Comparison of ENCODE assay signal across 13 cellular contexts in genomic region chr9:129571298-129572051, GRCh38. TPM values are rescaled to one million over a fixed set of nuclear protein-coding genes. Genes with fewer than 3 reads are reported as not detected.
DNase-seq lines count a peak whose midpoint lies in the region; ATAC-seq and TF ChIP-seq lines count a peak whose summit lies in the region.
"Had no signal": no experiment of that assay in that cellular context is flagged by ENCODE, and none has a peak within 500 bp of the region (broad histone marks: within the 10 kb centered on the region; RNA-seq: fewer than 3 reads in every experiment).

No MANE protein-coding gene starts in this region.

- H3K27ac ChIP-seq in heart left ventricle = peak overlapping the region in 10 of 12 donors; percentile 9 to 82 (median 62)
- H3K27ac ChIP-seq in dorsolateral prefrontal cortex = peak overlapping the region in 54 of 59 donors; percentile 17 to 96 (median 91)
- peak overlapping the region; percentile 90 for H3K27ac ChIP-seq in osteoblast (ENCODE audit: low read depth, low read length)
- peak overlapping the region; percentile 45 to 58 for H3K27ac ChIP-seq in aorta (ENCODE audit: low read depth in 1 of 2, low read length in 2 of 2)

- H3K27me3 ChIP-seq in heart left ventricle (peaks cover 0 to 17% (median 0%) of the 10 kb centered on the region in 9 donors), dorsolateral prefrontal cortex (no peaks in the 10 kb centered on the region), osteoblast (ENCODE audit: insufficient read depth, low read length) (no peaks in the 10 kb centered on the region), aorta (ENCODE audit: control insufficient read depth in 1 of 2, insufficient read depth in 2 of 2, low read length in 1 of 2) (no peaks in the 10 kb centered on the region)

- H2AFZ ChIP-seq in osteoblast (ENCODE audit: low read length) = peak overlapping the region; percentile 40

- H3K79me2 ChIP-seq in osteoblast (ENCODE audit: insufficient read depth, low read length) = no peaks in the 10 kb centered on the region

- TF ChIP-seq POLR2A in heart left ventricle (IDR thresholded peaks at IDR 0.05) = no peak

- DNase-seq in heart left ventricle (no peak), Right ventricle myocardium inferior (ENCODE audit: missing footprints) (no peak), dorsolateral prefrontal cortex (no peak), osteoblast (ENCODE audit: insufficient read length, low spot score, missing footprints) (peak; percentile 85), aorta (no peak), foreskin fibroblast (no peak), NCI-H2029 (lab: John Stamatoyannopoulos, UW) (no peak)
- DNase-seq: activated T-cell treated with anti-CD3 and anti-CD28 coated beads for 4 hours had no signal

- intact Hi-C loops in heart left ventricle (cut with DNase I) (no loop called here), Right ventricle myocardium inferior (cut with DNase I) (no loop called here), dorsolateral prefrontal cortex (cut with DNase I) (loop anchor here in 1 of 2 donors (5.0 kb wide), 1 partner anchor 36 kb away; no protein-coding TSS in a partner anchor), aorta (cut with DNase I) (loop anchor here in 1 of 2 donors (2.0 kb wide), 1 partner anchor 75 kb away; no protein-coding TSS in a partner anchor)

- H3K9me3 ChIP-seq in heart left ventricle (no peaks in the 10 kb centered on the region), osteoblast (ENCODE audit: low read depth, low read length) (no peaks in the 10 kb centered on the region), aorta (ENCODE audit: control insufficient read depth, low read length) (no peaks in the 10 kb centered on the region)

- 67 to 84% (median 78%) methylated on average over 13 of the region's 13 CpGs for WGBS in heart left ventricle, 4 donors
- WGBS in aorta, 2 donors = 66 to 69% methylated on average over 13 of the region's 13 CpGs

- no peaks in the 10 kb centered on the region for H3K36me3 ChIP-seq in heart left ventricle
- no peaks in the 10 kb centered on the region for H3K36me3 ChIP-seq in osteoblast (ENCODE audit: insufficient read depth, low read length)
- no peaks in the 10 kb centered on the region for H3K36me3 ChIP-seq in aorta (ENCODE audit: control insufficient read depth in 1 of 2, insufficient read depth in 2 of 2, low read length in 1 of 2)

- peaks cover 0 to 42% (median 29%) of the 10 kb centered on the region in 12 donors for H3K4me1 ChIP-seq in heart left ventricle
- H3K4me1 ChIP-seq in osteoblast (ENCODE audit: insufficient read depth, low read length) = peaks cover 47% of the 10 kb centered on the region
- no peaks in the 10 kb centered on the region for H3K4me1 ChIP-seq in aorta (ENCODE audit: control insufficient read depth in 1 of 2, insufficient read depth in 2 of 2, low read length in 2 of 2)

- no peaks in the 10 kb centered on the region for H4K20me1 ChIP-seq in osteoblast (ENCODE audit: insufficient read depth, low read length)

- H3K4me3 ChIP-seq in heart left ventricle (no peak overlapping the region), dorsolateral prefrontal cortex (no peak overlapping the region), osteoblast (ENCODE audit: insufficient read depth, low read length) (peak overlapping the region; percentile 16), aorta (ENCODE audit: low read length in 2 of 2) (no peak overlapping the region), foreskin fibroblast (ENCODE audit: low read depth in 1 of 2, low read length in 2 of 2) (no peak overlapping the region)
- H3K4me3 ChIP-seq: lung had no signal

- TF ChIP-seq CTCF in heart left ventricle (IDR thresholded peaks at IDR 0.05) (no peak), dorsolateral prefrontal cortex (IDR thresholded peaks at IDR 0.05 in 54 of 56, conservative IDR thresholded peaks at IDR 0.05 in 2 of 56; ENCODE audit: low read depth in 1 of 56, partially characterized antibody in 56 of 56) (no peak), osteoblast (IDR thresholded peaks at IDR 0.05; ENCODE audit: extremely low read depth, low read depth, low read length) (no peak), foreskin fibroblast (IDR thresholded peaks at IDR 0.05; ENCODE audit: low read depth, low read length) (no peak)

- no peak for ATAC-seq in heart left ventricle
- no peak for ATAC-seq in Right ventricle myocardium inferior
- ATAC-seq in aorta (ENCODE audit: low FRiP score) = no peak
- no peak for ATAC-seq in HG03442 (IDR thresholded peaks at IDR 0.05; ENCODE audit: unreplicated experiment)

- H3K4me2 ChIP-seq in osteoblast (ENCODE audit: insufficient read depth, low read length) = peak overlapping the region; percentile 34

RNA-seq across cellular contexts. Expression of gene C9orf50, which starts 49.4 kb away (rescaled TPM):
- total RNA-seq in heart left ventricle (not detected), Right ventricle myocardium inferior (not detected), dorsolateral prefrontal cortex (1 to 10 TPM in 55 of 120 experiments, under 1 TPM in 47, not detected in 18; 0.18 to 3.1 (median 1.0) TPM), osteoblast (under 0.01 and 0.36 TPM in 2 replicates), aorta (under 1 TPM; 0.30 to 0.62 TPM)
- polyA plus RNA-seq in heart left ventricle (not detected), aorta (1 to 10 TPM in 1 of 2 donors, not detected in 1; 4.8 TPM)
- total RNA-seq: frontal cortex, G401, OCI-LY7 had no signal
- polyA plus RNA-seq: lung had no signal

RNA-seq across cellular contexts. Expression of gene NTMT1, which starts 54.5 kb away (rescaled TPM):
- total RNA-seq in heart left ventricle = 10 to 100 TPM; 39.0 to 76.7 (median 56.0) TPM
- 100 to 1,000 TPM in 1 of 2 donors, 10 to 100 TPM in 1; 87.7 to 111 TPM for polyA plus RNA-seq in heart left ventricle
- 72.1 TPM for total RNA-seq in Right ventricle myocardium inferior
- total RNA-seq in dorsolateral prefrontal cortex = 10 to 100 TPM; 22.2 to 45.4 (median 32.9) TPM
- total RNA-seq in osteoblast = 26.4 and 28.6 TPM in 2 replicates
- 10 to 100 TPM; 22.7 to 25.6 TPM for total RNA-seq in aorta
- 10 to 100 TPM; 34.3 to 41.1 TPM for polyA plus RNA-seq in aorta
